18 cellular contexts compared by ENCODE assay signal in genomic region chr6:161917645-161918044, GRCh38.
DNase-seq lines count a peak whose midpoint lies in the region; ATAC-seq and TF ChIP-seq lines count a peak whose summit lies in the region.
"Had no signal": no experiment of that assay in that cellular context is flagged by ENCODE, and none has a peak within 500 bp of the region (broad histone marks: within the 10 kb centered on the region; RNA-seq: fewer than 3 reads in every experiment).

No MANE protein-coding gene starts in this region.

- no peak overlapping the region for H3K4me3 ChIP-seq in H7 (ENCODE audit: insufficient read depth, low read depth, low read length)
- H3K4me3 ChIP-seq: breast epithelium, HAP-1, left lung, upper lobe of right lung had no signal

- H3K27ac Mint-ChIP-seq in brain (peak overlapping the region in 4 of 5 experiments; percentile 7 to 72 (median 40)), progenitor cell of endocrine pancreas (no peak overlapping the region)
- no peak overlapping the region for H3K27ac Mint-ChIP-seq in stimulated activated naive B cell treated with anti-CD40 and anti-IgM and Interleukin-4, amounts not matched to agents 10 μg/mL and 1 μg/mL and 100 μg/mL, for 72 hours
- H3K27ac Mint-ChIP-seq: activated CD4-positive, alpha-beta T cell treated with anti-CD3 and anti-CD28 coated beads for 36 hours; CD8-positive, alpha-beta T cell; stimulated activated naive CD8-positive, alpha-beta T cell treated with anti-CD3 and anti-CD28 coated beads, Interleukin-15, Interleukin-2, amounts not matched to agents 100 ng/mL and 50 ng/mL, for 24 hours had no signal

- H3K36me3 Mint-ChIP-seq in brain (no peaks in the 10 kb centered on the region), progenitor cell of endocrine pancreas (ENCODE audit: insufficient read depth) (no peaks in the 10 kb centered on the region)
- H3K36me3 Mint-ChIP-seq in stimulated activated naive B cell treated with anti-CD40 and anti-IgM and Interleukin-4, amounts not matched to agents 10 μg/mL and 1 μg/mL and 100 μg/mL, for 72 hours: no peaks in the 10 kb centered on the region
- H3K36me3 Mint-ChIP-seq: CD8-positive, alpha-beta T cell had no signal

- H3K4me1 Mint-ChIP-seq in brain: peaks cover 37% of the 10 kb centered on the region
- H3K4me1 Mint-ChIP-seq in progenitor cell of endocrine pancreas (ENCODE audit: low read depth): no peaks in the 10 kb centered on the region
- H3K4me1 Mint-ChIP-seq in stimulated activated naive B cell treated with anti-CD40 and anti-IgM and Interleukin-4, amounts not matched to agents 10 μg/mL and 1 μg/mL and 100 μg/mL, for 72 hours: no peaks in the 10 kb centered on the region
- H3K4me1 Mint-ChIP-seq: activated CD4-positive, alpha-beta T cell treated with anti-CD3 and anti-CD28 coated beads for 36 hours had no signal

- H3K9me3 Mint-ChIP-seq in brain (peaks cover 0 to 6% (median 0%) of the 10 kb centered on the region in 5 experiments), progenitor cell of endocrine pancreas (ENCODE audit: low read depth) (no peaks in the 10 kb centered on the region)
- H3K9me3 Mint-ChIP-seq in stimulated activated naive B cell treated with anti-CD40 and anti-IgM and Interleukin-4, amounts not matched to agents 10 μg/mL and 1 μg/mL and 100 μg/mL, for 72 hours: no peaks in the 10 kb centered on the region
- H3K9me3 Mint-ChIP-seq: CD8-positive, alpha-beta T cell; stimulated activated naive CD8-positive, alpha-beta T cell treated with anti-CD3 and anti-CD28 coated beads, Interleukin-15, Interleukin-2, amounts not matched to agents 100 ng/mL and 50 ng/mL, for 24 hours had no signal

- no peaks in the 10 kb centered on the region for H3K27me3 ChIP-seq in H7 (ENCODE audit: control insufficient read depth, insufficient read depth, low read length)
- H3K27me3 ChIP-seq: breast epithelium, left lung, upper lobe of right lung had no signal

- H3K27me3 Mint-ChIP-seq in brain (no peaks in the 10 kb centered on the region), progenitor cell of endocrine pancreas (no peaks in the 10 kb centered on the region)
- H3K27me3 Mint-ChIP-seq in stimulated activated naive B cell treated with anti-CD40 and anti-IgM and Interleukin-4, amounts not matched to agents 10 μg/mL and 1 μg/mL and 100 μg/mL, for 72 hours: no peaks in the 10 kb centered on the region
- H3K27me3 Mint-ChIP-seq: activated CD4-positive, alpha-beta T cell treated with anti-CD3 and anti-CD28 coated beads for 36 hours; stimulated activated naive CD8-positive, alpha-beta T cell treated with anti-CD3 and anti-CD28 coated beads, Interleukin-15, Interleukin-2, amounts not matched to agents 100 ng/mL and 50 ng/mL, for 24 hours had no signal

- TF ChIP-seq CTCF in brain (conservative IDR thresholded peaks at IDR 0.05): no peak
- TF ChIP-seq CTCF in progenitor cell of endocrine pancreas (IDR thresholded peaks at IDR 0.05; ENCODE audit: unreplicated experiment): peak; percentile 15

- ATAC-seq in stimulated activated naive B cell treated with anti-CD40 and anti-IgM and Interleukin-4, amounts not matched to agents 10 μg/mL and 1 μg/mL and 100 μg/mL, for 72 hours (replicated peaks): no peak
- ATAC-seq: activated CD4-positive, alpha-beta T cell treated with anti-CD3 and anti-CD28 coated beads for 36 hours; CD8-positive, alpha-beta T cell; HepG2; left lung; Right ventricle myocardium inferior; upper lobe of right lung had no signal

- DNase-seq in NCI-H2107 treated with DMSO at 0.1 percent for 48 hours (lab: John Stamatoyannopoulos, UW; ENCODE audit: unreplicated experiment): peak; percentile 45
- DNase-seq in NCI-H2107 (lab: John Stamatoyannopoulos, UW): no peak
- DNase-seq in NCI-H1417 treated with DMSO at 0.1 percent for 48 hours (lab: John Stamatoyannopoulos, UW): peak; percentile 87
- no peak for DNase-seq in progenitor cell of endocrine pancreas (ENCODE audit: low spot score, unreplicated experiment)
- no peak for DNase-seq in NCI-H1048 (lab: John Stamatoyannopoulos, UW)
- DNase-seq in H7: no peak
- no peak for DNase-seq in stimulated activated naive B cell treated with anti-CD40 and anti-IgM and Interleukin-4, amounts not matched to agents 10 μg/mL and 1 μg/mL and 100 μg/mL, for 72 hours
- DNase-seq: activated CD4-positive, alpha-beta T cell treated with anti-CD3 and anti-CD28 coated beads for 36 hours; activated naive CD4-positive, alpha-beta T cell; CD8-positive, alpha-beta T cell; left lung; upper lobe of right lung had no signal

- H3K36me3 ChIP-seq in H7 (replicated peaks; ENCODE audit: control insufficient read depth, insufficient read depth, low read length): no peaks in the 10 kb centered on the region
- H3K36me3 ChIP-seq: breast epithelium, HAP-1, left lung, upper lobe of right lung had no signal

- no peak overlapping the region for H3K4me3 Mint-ChIP-seq in brain
- no peak overlapping the region for H3K4me3 Mint-ChIP-seq in progenitor cell of endocrine pancreas (ENCODE audit: low read depth)
- no peak overlapping the region for H3K4me3 Mint-ChIP-seq in stimulated activated naive B cell treated with anti-CD40 and anti-IgM and Interleukin-4, amounts not matched to agents 10 μg/mL and 1 μg/mL and 100 μg/mL, for 72 hours
- H3K4me3 Mint-ChIP-seq: activated CD4-positive, alpha-beta T cell treated with anti-CD3 and anti-CD28 coated beads for 36 hours; CD8-positive, alpha-beta T cell; stimulated activated naive CD8-positive, alpha-beta T cell treated with anti-CD3 and anti-CD28 coated beads, Interleukin-15, Interleukin-2, amounts not matched to agents 100 ng/mL and 50 ng/mL, for 24 hours had no signal

Comparison
In these comparisons a context has a peak if more than half of its experiments do, and no peak if none do; other contexts are left out.
1. DNase-seq: peak in NCI-H2107 treated with DMSO at 0.1 percent for 48 hours (single experiment) and NCI-H1417 treated with DMSO at 0.1 percent for 48 hours (single experiment); none in NCI-H2107 (single experiment), progenitor cell of endocrine pancreas (single experiment), NCI-H1048 (single experiment), H7 (single experiment) and stimulated activated naive B cell treated with anti-CD40 and anti-IgM and Interleukin-4, amounts not matched to agents 10 μg/mL and 1 μg/mL and 100 μg/mL, for 72 hours (single experiment).
2. H3K27ac Mint-ChIP-seq: peak in brain (4 of 5); none in progenitor cell of endocrine pancreas (single experiment) and stimulated activated naive B cell treated with anti-CD40 and anti-IgM and Interleukin-4, amounts not matched to agents 10 μg/mL and 1 μg/mL and 100 μg/mL, for 72 hours (single experiment).